ENCODE assay signal across 8 cellular contexts in the genomic region with DNA sequence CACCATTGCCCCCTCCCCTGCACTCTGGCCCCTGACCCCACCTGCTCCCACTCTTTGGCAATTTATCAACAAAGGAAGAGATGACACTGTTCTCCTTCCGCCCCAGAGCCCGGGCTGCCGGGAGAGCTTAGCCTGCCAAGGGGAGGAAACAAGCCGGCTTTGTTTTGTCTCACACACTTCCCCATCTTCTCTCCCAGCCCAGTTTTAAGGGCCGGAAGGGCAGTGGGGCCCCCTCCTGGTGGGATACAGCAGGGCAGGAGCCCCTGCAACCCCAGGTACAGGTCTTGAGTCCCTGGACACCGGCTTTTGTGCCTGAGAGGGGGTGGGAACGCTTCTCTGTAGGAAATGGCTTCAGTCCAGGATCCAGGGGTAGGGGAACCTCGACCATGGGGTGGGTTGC. TPM values are rescaled to one million over a fixed set of nuclear protein-coding genes. Genes with fewer than 3 reads are reported as not detected.
DNase-seq lines count a peak whose midpoint lies in the region; ATAC-seq, FAIRE-seq and TF ChIP-seq lines count a peak whose summit lies in the region.
"Not testable (repeated sequence)": the region's sequence is repeated elsewhere in the genome, so short reads cannot be mapped to it uniquely, and the experiment has no call there.

No MANE protein-coding gene starts in this region.

- TF ChIP-seq EP300 in GM12878 (IDR thresholded peaks at IDR 0.05; ENCODE audit: borderline replicate concordance in 1 of 2, control insufficient read depth in 1 of 2, low read depth in 2 of 2, low read length in 2 of 2) = not testable (repeated sequence)

- POLR2A ChIA-PET in IMR-90 (lab: Charles Lee; ENCODE audit: unreplicated experiment); GM12878 (lab: Charles Lee); endothelial cell of umbilical vein (lab: Charles Lee): not testable (repeated sequence)

- H3K14ac ChIP-seq in IMR-90 (replicated peaks; ENCODE audit: low read depth, low read length) = not testable (repeated sequence)

- H3K4me1 ChIP-seq in IMR-90 (ENCODE audit: control insufficient read depth, insufficient read depth, low read length); endothelial cell of umbilical vein (ENCODE audit: control insufficient read depth, extremely low read depth, insufficient read depth, low read length); psoas muscle: not testable (repeated sequence)
- peaks cover 11% of the 10 kb centered on the region for H3K4me1 ChIP-seq in GM12878 (ENCODE audit: control insufficient read depth, insufficient read depth, low read length)

- FAIRE-seq in GM12878 (lab: Jason Lieb, UNC) = not testable (repeated sequence)
- peak; percentile 100 for FAIRE-seq in endothelial cell of umbilical vein (lab: Jason Lieb, UNC)

- not testable (repeated sequence) for H3K9me1 ChIP-seq in IMR-90 (ENCODE audit: insufficient read depth, low read length); endothelial cell of umbilical vein (replicated peaks; ENCODE audit: control insufficient read depth, extremely low read depth, insufficient read depth, low read length)

- not testable (repeated sequence) for H2BK5ac ChIP-seq in IMR-90 (ENCODE audit: low read depth, low read length, poor library complexity, severe bottlenecking)

- not testable (repeated sequence) for H4K5ac ChIP-seq in IMR-90 (ENCODE audit: low read depth, low read length)

- not testable (repeated sequence) for H2BK20ac ChIP-seq in IMR-90 (ENCODE audit: low read depth, low read length)

- RAD21 ChIA-PET in GM12878 (lab: Charles Lee; ENCODE audit: unreplicated experiment) = not testable (repeated sequence)

- not testable (repeated sequence) for H2AFZ ChIP-seq in IMR-90 (replicated peaks; ENCODE audit: low read length, poor library complexity); GM12878 (ENCODE audit: control insufficient read depth, low read depth, low read length); endothelial cell of umbilical vein (ENCODE audit: low read depth, low read length)

- DNase-seq in CD14-positive monocyte (ENCODE audit: low spot score) = peak; percentile 65
- DNase-seq in IMR-90; GM12878 (ENCODE audit: low read depth, low spot score); endothelial cell of umbilical vein (ENCODE audit: low read depth, low spot score); left ventricle myocardium superior; memory B cell (ENCODE audit: low spot score in 2 of 2); psoas muscle: not testable (repeated sequence)

- H3K9me3 Mint-ChIP-seq in CD14-positive monocyte, memory B cell: not testable (repeated sequence)

- H4K8ac ChIP-seq in IMR-90 (ENCODE audit: low read depth in 2 of 2, low read length in 2 of 2) = not testable (repeated sequence)

- H3K4ac ChIP-seq in IMR-90 (ENCODE audit: low read depth, low read length) = not testable (repeated sequence)

- H3K27me3 ChIP-seq in IMR-90 (ENCODE audit: control insufficient read depth, insufficient read depth, low read length); GM12878 (replicated peaks in 1 of 2; ENCODE audit: control insufficient read depth in 2 of 2, insufficient read depth in 2 of 2, low read length in 1 of 2); endothelial cell of umbilical vein (ENCODE audit: control insufficient read depth in 2 of 2, insufficient read depth in 2 of 2, low read length in 2 of 2); psoas muscle (ENCODE audit: insufficient read depth in 3 of 3, low read length in 2 of 3): not testable (repeated sequence)

- peaks cover 22% of the 10 kb centered on the region for H3K4me1 Mint-ChIP-seq in CD14-positive monocyte
- peaks cover 19% of the 10 kb centered on the region for H3K4me1 Mint-ChIP-seq in memory B cell

- BruUV-seq in IMR-90 (replicated peaks; lab: Mats Ljungman, UMichigan); GM12878 (replicated peaks; lab: Mats Ljungman, UMichigan); endothelial cell of umbilical vein (replicated peaks; lab: Mats Ljungman, UMichigan): not testable (repeated sequence)

- SMC1A ChIA-PET in GM12878 (lab: Charles Lee; ENCODE audit: uncharacterized antibody, unreplicated experiment) = not testable (repeated sequence)

- not testable (repeated sequence) for H2BK15ac ChIP-seq in IMR-90 (ENCODE audit: low read depth, low read length)

- not testable (repeated sequence) for H2AK5ac ChIP-seq in IMR-90 (ENCODE audit: low read depth, low read length)

- not testable (repeated sequence) for H3K36me3 ChIP-seq in IMR-90 (ENCODE audit: control insufficient read depth, insufficient read depth, low read length); GM12878 (ENCODE audit: control insufficient read depth in 2 of 2, insufficient read depth in 2 of 2, low read length in 1 of 2); endothelial cell of umbilical vein (ENCODE audit: control insufficient read depth in 2 of 2, extremely low read depth in 1 of 2, insufficient read depth in 2 of 2, low read length in 2 of 2); psoas muscle (ENCODE audit: insufficient read depth in 1 of 2, low read depth in 1 of 2)

- H3K79me2 ChIP-seq in GM12878 (ENCODE audit: control insufficient read depth, insufficient read depth, low read length) (peaks cover 25% of the 10 kb centered on the region), endothelial cell of umbilical vein (ENCODE audit: control insufficient read depth, insufficient read depth, low read length) (peaks cover 24% of the 10 kb centered on the region)

- not testable (repeated sequence) for H4K91ac ChIP-seq in IMR-90 (ENCODE audit: insufficient read depth, low read depth, low read length)

- H3K4me2 ChIP-seq in IMR-90 (ENCODE audit: low read depth, low read length); GM12878 (ENCODE audit: control insufficient read depth, insufficient read depth); endothelial cell of umbilical vein (ENCODE audit: insufficient read depth, low read length): not testable (repeated sequence)

- not testable (repeated sequence) for H3K36me3 Mint-ChIP-seq in CD14-positive monocyte, memory B cell

- not testable (repeated sequence) for H3K4me3 ChIP-seq in IMR-90 (ENCODE audit: insufficient read depth, low read depth, low read length); GM12878; endothelial cell of umbilical vein (replicated peaks in 1 of 3; ENCODE audit: insufficient read depth in 1 of 3, low read depth in 1 of 3, low read length in 3 of 3); psoas muscle

- H2BK120ac ChIP-seq in IMR-90 (ENCODE audit: low read depth, low read length) = not testable (repeated sequence)

- ATAC-seq in GM19351 (IDR thresholded peaks at IDR 0.05; ENCODE audit: unreplicated experiment) = peak; percentile 23
- ATAC-seq in IMR-90 (ENCODE audit: low read depth) = peak; percentile 46
- ATAC-seq in GM12878 = peak; percentile 39
- peak; percentile 70 for ATAC-seq in left ventricle myocardium superior
- peak; percentile 17 for ATAC-seq in memory B cell (ENCODE audit: low read depth)
- peak; percentile 25 to 57 (median 42) for ATAC-seq in psoas muscle

- not testable (repeated sequence) for H3K18ac ChIP-seq in IMR-90 (ENCODE audit: low read depth, low read length)

- CTCF ChIA-PET in IMR-90 (lab: Yijun Ruan, JAX); GM12878 (lab: Yijun Ruan, JAX); endothelial cell of umbilical vein (lab: Charles Lee): not testable (repeated sequence)

- H3K27me3 Mint-ChIP-seq in CD14-positive monocyte (ENCODE audit: low read depth in 3 of 3); memory B cell: not testable (repeated sequence)

- H3K27ac ChIP-seq in IMR-90 (ENCODE audit: insufficient read depth, low read length); GM12878 (ENCODE audit: control insufficient read depth, insufficient read depth); endothelial cell of umbilical vein (ENCODE audit: insufficient read depth, low read depth, low read length); psoas muscle: not testable (repeated sequence)

- not testable (repeated sequence) for H4K20me1 ChIP-seq in IMR-90 (ENCODE audit: insufficient read depth, low read length); GM12878 (ENCODE audit: control insufficient read depth, insufficient read depth); endothelial cell of umbilical vein (replicated peaks; ENCODE audit: control insufficient read depth, extremely low read depth, insufficient read depth, low read length)

- H3K4me3 Mint-ChIP-seq in CD14-positive monocyte, memory B cell: not testable (repeated sequence)

- WGBS in IMR-90 (ENCODE audit: extremely low coverage in 2 of 2, insufficient read length in 1 of 2), 2 experiments = no CpG with 5 or more reads among the region's 8 CpGs
- WGBS in GM12878 (ENCODE audit: insufficient coverage, insufficient replicate concordance, low lambda C conversion rate, missing lambda C conversion rate) = 10% methylated on average over 2 of the region's 8 CpGs
- WGBS in psoas muscle, 3 donors = 0% methylated on average over 1 to 3 of the region's 8 CpGs; no CpG with 5 or more reads in 1 of the 3 donors

- not testable (repeated sequence) for TF ChIP-seq CTCF in CD14-positive monocyte (IDR thresholded peaks at IDR 0.05); IMR-90 (conservative IDR thresholded peaks at IDR 0.05; ENCODE audit: low read depth, low read length); GM12878 (IDR thresholded peaks at IDR 0.05 in 2 of 3, conservative IDR thresholded peaks at IDR 0.05 in 1 of 3; ENCODE audit: control insufficient read depth in 2 of 3, extremely low read depth in 1 of 3, insufficient read depth in 1 of 3, low read depth in 3 of 3, low read length in 3 of 3); endothelial cell of umbilical vein (IDR thresholded peaks at IDR 0.05; ENCODE audit: extremely low read depth in 1 of 2, insufficient read depth in 1 of 2, low read depth in 1 of 2, low read length in 2 of 2); psoas muscle (IDR thresholded peaks at IDR 0.05)

- H3K9me3 ChIP-seq in IMR-90 (ENCODE audit: control insufficient read depth, insufficient read depth, low read length); GM12878 (replicated peaks; ENCODE audit: control insufficient read depth, insufficient read depth, low read length); endothelial cell of umbilical vein (replicated peaks; ENCODE audit: control insufficient read depth, insufficient read depth, low read length); psoas muscle: not testable (repeated sequence)

- TF ChIP-seq POLR2A in IMR-90 (IDR thresholded peaks at IDR 0.05; ENCODE audit: low read depth, low read length); GM12878 (IDR thresholded peaks at IDR 0.05; ENCODE audit: low read depth, low read length); endothelial cell of umbilical vein (IDR thresholded peaks at IDR 0.05; ENCODE audit: low read depth, low read length): not testable (repeated sequence)

- peaks cover 7 to 12% of the 10 kb centered on the region in 2 experiments; a peak in 2 of 4 replicates for H3K79me1 ChIP-seq in IMR-90 (ENCODE audit: low read depth in 1 of 2, low read length in 2 of 2)

- not testable (repeated sequence) for H3K56ac ChIP-seq in IMR-90 (ENCODE audit: extremely low read depth, insufficient read depth, low read length)

- dilution Hi-C loops in IMR-90 (cut with HindIII; ENCODE audit: low sequenced_read_pairs, unreplicated experiment); endothelial cell of umbilical vein (cut with MboI; ENCODE audit: extremely low pct_ligation_motif_present, low sequenced_read_pairs): not testable (repeated sequence)

- not testable (repeated sequence) for H3K27ac Mint-ChIP-seq in CD14-positive monocyte, memory B cell

- not testable (repeated sequence) for H2AK9ac ChIP-seq in IMR-90 (replicated peaks; ENCODE audit: low read depth, low read length, poor library complexity)

- H3K23ac ChIP-seq in IMR-90 (ENCODE audit: low read depth, low read length) = not testable (repeated sequence)

- H3K9ac ChIP-seq in IMR-90 (ENCODE audit: low read depth, low read length); GM12878 (ENCODE audit: control insufficient read depth, insufficient read depth, low read length); endothelial cell of umbilical vein (replicated peaks; ENCODE audit: extremely low read depth, insufficient read depth, low read length): not testable (repeated sequence)

- intact Hi-C loops in CD14-positive monocyte (cut with micrococcal nuclease) = loop anchor here in 1 of 2 donors (2.0 kb wide), 1 partner anchor 68 kb away; no protein-coding TSS in a partner anchor
- intact Hi-C loops in IMR-90 (cut with micrococcal nuclease); GM12878 (cut with micrococcal nuclease; ENCODE audit: unreplicated experiment); left ventricle myocardium superior (cut with micrococcal nuclease); psoas muscle (cut with DNase I): not testable (repeated sequence)
- intact Hi-C loops in endothelial cell of umbilical vein (cut with micrococcal nuclease) = loop anchor here (10.0 kb wide), 1 partner anchor 1542 kb away; no protein-coding TSS in a partner anchor

- in situ Hi-C loops in IMR-90 (cut with MboI; ENCODE audit: low sequenced_read_pairs); GM12878 (cut with MboI): not testable (repeated sequence)

- TF ChIP-seq RAD21 in IMR-90 (IDR thresholded peaks at IDR 0.05; ENCODE audit: low read length); GM12878 (IDR thresholded peaks at IDR 0.05; ENCODE audit: insufficient read depth, low read depth, low read length): not testable (repeated sequence)

RNA-seq across cellular contexts. Expression of a gene that starts 2.1 kb away (rescaled TPM):
- polyA plus RNA-seq in CD14-positive monocyte = under 1 TPM; 0.45 to 0.93 TPM
- total RNA-seq in IMR-90 (2012; rRNA removed) = 18.3 and 35.3 TPM in 2 replicates
- polyA plus RNA-seq in IMR-90 (2012; rRNA removed) = 15.6 and 18.6 TPM in 2 replicates
- 2.4 and 7.3 TPM in 2 replicates for polyA plus RNA-seq in IMR-90 (2012; cell fraction: cytosol; rRNA removed)
- 0.76 and 3.9 TPM in 2 replicates for polyA plus RNA-seq in IMR-90 (2012; cell fraction: nucleus; rRNA removed; ENCODE audit: low replicate concordance)
- 35.4 and 36.8 TPM in 2 replicates for total RNA-seq in GM12878 (2013; cell fraction: nucleolus; rRNA removed)
- total RNA-seq in GM12878 (2014; rRNA removed) = 26.2 and 36.9 TPM in 2 replicates
- 29.5 and 30.5 TPM in 2 replicates for total RNA-seq in GM12878 (2014; rRNA removed; fragmentation: Illumina TruSeq; extraction: Trizol)
- total RNA-seq in GM12878 (2021) = 25.3 and 29.8 TPM in 2 replicates
- 24.4 TPM for polyA plus RNA-seq in GM12878 (2011; ENCODE audit: low read depth)
- 38.9 and 51.0 TPM in 2 replicates for polyA plus RNA-seq in GM12878 (2011; rRNA removed)
- 19.9 and 20.8 TPM in 2 replicates for polyA plus RNA-seq in GM12878 (2011; cell fraction: cytosol; rRNA removed)
- 17.4 and 22.9 TPM in 2 replicates for polyA plus RNA-seq in GM12878 (2011; cell fraction: nucleus; rRNA removed)
- 25.0 and 25.5 TPM in 2 replicates for polyA plus RNA-seq in GM12878 (2012)
- polyA plus RNA-seq in GM12878 (2014; fragmentation: Illumina TruSeq; extraction: Trizol) = 32.4 and 45.6 TPM in 2 replicates
- 10 to 100 TPM in 1 of 2 experiments, 1 to 10 TPM in 1; 9.5 to 17.5 TPM for polyA plus RNA-seq in GM12878 (2014; fragmentation: Nextera tagmentation; extraction: Ambion mirVana)
- 28.4 and 29.9 TPM in 2 replicates for polyA plus RNA-seq in GM12878 (2014; rRNA removed)
- polyA plus RNA-seq in GM12878 (2016; fragmentation: Nextera tagmentation; extraction: Ambion mirVana) = 10 to 100 TPM; 73.0 to 73.3 TPM
- 44.9 and 61.0 TPM in 2 replicates for polyA minus RNA-seq in GM12878 (2011; rRNA and poly(A)+ RNA removed)
- polyA minus RNA-seq in GM12878 (2011; cell fraction: cytosol; rRNA and poly(A)+ RNA removed) = 12.3 and 16.9 TPM in 2 replicates
- polyA minus RNA-seq in GM12878 (2011; cell fraction: nucleus; rRNA and poly(A)+ RNA removed) = 18.6 and 32.3 TPM in 2 replicates
- 42.2 and 44.9 TPM in 2 replicates for total RNA-seq in endothelial cell of umbilical vein
- 9.3 and 13.9 TPM in 2 replicates for polyA plus RNA-seq in endothelial cell of umbilical vein
- polyA plus RNA-seq in endothelial cell of umbilical vein (2011; cell fraction: cytosol; rRNA removed) = 24.4 and 27.3 TPM in 2 replicates
- polyA plus RNA-seq in endothelial cell of umbilical vein (2011; cell fraction: nucleus; rRNA removed) = 17.2 and 29.8 TPM in 2 replicates
- 22.6 and 45.2 TPM in 2 replicates for polyA plus RNA-seq in endothelial cell of umbilical vein (2012)
- 28.1 and 41.9 TPM in 2 replicates for polyA minus RNA-seq in endothelial cell of umbilical vein
- 17.3 TPM for polyA minus RNA-seq in endothelial cell of umbilical vein (2011; cell fraction: cytosol; rRNA and poly(A)+ RNA removed)
- polyA minus RNA-seq in endothelial cell of umbilical vein (2011; cell fraction: nucleus; rRNA and poly(A)+ RNA removed) = 20.8 and 34.0 TPM in 2 replicates
- 1.1 TPM for total RNA-seq in left ventricle myocardium superior
- total RNA-seq in psoas muscle = 1 to 10 TPM in 1 of 4 donors, under 1 TPM in 3; 0.28 to 1.2 (median 0.42) TPM
- polyA plus RNA-seq in psoas muscle = under 1 TPM; 0.18 to 0.46 (median 0.35) TPM

Comparison
In these comparisons a context has a peak if more than half of its experiments do, and no peak if none do; other contexts are left out.
1. ATAC-seq: peak in every context shown above with its lines; median percentile 70 in left ventricle myocardium superior; 46 in IMR-90; 42 in psoas muscle; 39 in GM12878; 23 in GM19351; 17 in memory B cell.